In genomic region chr2:85753035-85753524, GRCh38 we compare ENCODE assay signal across 10 cellular contexts. TPM values are rescaled to one million over a fixed set of nuclear protein-coding genes. Genes with fewer than 3 reads are reported as not detected.
DNase-seq lines count a peak whose midpoint lies in the region; ATAC-seq and TF ChIP-seq lines count a peak whose summit lies in the region.
"Had no signal": no experiment of that assay in that cellular context is flagged by ENCODE, and none has a peak within 500 bp of the region (broad histone marks: within the 10 kb centered on the region; RNA-seq: fewer than 3 reads in every experiment).

No MANE protein-coding gene starts in this region.

- H3K36me3 ChIP-seq in SJCRH30 (peaks cover 28% of the 10 kb centered on the region), gastroesophageal sphincter (peaks cover 0 to 3% of the 10 kb centered on the region in 2 donors), rectal smooth muscle tissue (ENCODE audit: control insufficient read depth, insufficient read depth, low read length) (no peaks in the 10 kb centered on the region)

- peaks cover 73% of the 10 kb centered on the region for H3K27me3 ChIP-seq in CD4-positive, alpha-beta T cell (ENCODE audit: control insufficient read depth, insufficient read depth, low read length)
- H3K27me3 ChIP-seq in SJCRH30 (no peaks in the 10 kb centered on the region), gastroesophageal sphincter (no peaks in the 10 kb centered on the region), rectal smooth muscle tissue (ENCODE audit: control insufficient read depth, insufficient read depth, low read length) (peaks cover 6% of the 10 kb centered on the region)

- H3K4me3 Mint-ChIP-seq in CD4-positive, alpha-beta T cell: peak overlapping the region; percentile 54

- no peaks in the 10 kb centered on the region for H3K9me3 Mint-ChIP-seq in CD4-positive, alpha-beta T cell

- H3K9ac ChIP-seq in rectal smooth muscle tissue (ENCODE audit: low read length): no peak overlapping the region
- H3K9ac ChIP-seq: KMS-11 had no signal

- intact Hi-C loops in CD4-positive, alpha-beta T cell (cut with DNase I, micrococcal nuclease): loop anchor here in 1 of 2 experiments (5.0 kb wide), 1 partner anchor 324 kb away; no protein-coding TSS in a partner anchor

- H3K4me3 ChIP-seq in SJCRH30 (peak overlapping the region; percentile 88), gastroesophageal sphincter (peak overlapping the region; percentile 82 to 83), rectal smooth muscle tissue (ENCODE audit: low read length) (peak overlapping the region; percentile 38)

- H3K27ac Mint-ChIP-seq in CD4-positive, alpha-beta T cell: no peak overlapping the region

- no peak for ATAC-seq in CD4-positive, alpha-beta T cell (ENCODE audit: poor library complexity)
- no peak for ATAC-seq in gastroesophageal sphincter
- ATAC-seq in HG02798 (IDR thresholded peaks at IDR 0.05; ENCODE audit: poor library complexity, unreplicated experiment): no peak
- no peak for ATAC-seq in HG02970 (IDR thresholded peaks at IDR 0.05; ENCODE audit: low FRiP score, unreplicated experiment)
- ATAC-seq in HG02852 (IDR thresholded peaks at IDR 0.05; ENCODE audit: unreplicated experiment): no peak

- H3K4me1 ChIP-seq in SJCRH30: peaks cover 35% of the 10 kb centered on the region
- peaks cover 0 to 93% (median 54%) of the 10 kb centered on the region in 3 donors for H3K4me1 ChIP-seq in gastroesophageal sphincter
- peaks cover 23% of the 10 kb centered on the region for H3K4me1 ChIP-seq in rectal smooth muscle tissue (ENCODE audit: control insufficient read depth, insufficient read depth, low read length)

- H3K27me3 Mint-ChIP-seq in CD4-positive, alpha-beta T cell: peaks cover 79% of the 10 kb centered on the region

- H3K9me3 ChIP-seq in CD4-positive, alpha-beta T cell (ENCODE audit: control insufficient read depth, low read length): no peaks in the 10 kb centered on the region
- no peaks in the 10 kb centered on the region for H3K9me3 ChIP-seq in SJCRH30 (replicated peaks)
- no peaks in the 10 kb centered on the region for H3K9me3 ChIP-seq in gastroesophageal sphincter

- POLR2A ChIA-PET in CD4-positive, alpha-beta T cell (lab: Charles Lee): no interaction called here

- CTCF ChIA-PET in CD4-positive, alpha-beta T cell (lab: Charles Lee): interaction anchor here (1.1 kb wide), 1 partner anchor 25 kb away, joined by 3 read pairs; no protein-coding TSS in a partner anchor

- H3K36me3 Mint-ChIP-seq in CD4-positive, alpha-beta T cell (ENCODE audit: low read depth): no peaks in the 10 kb centered on the region

- TF ChIP-seq CTCF in CD4-positive, alpha-beta T cell (IDR thresholded peaks at IDR 0.05): no peak
- no peak for TF ChIP-seq CTCF in gastroesophageal sphincter (IDR thresholded peaks at IDR 0.05)

- TF ChIP-seq POLR2A in gastroesophageal sphincter (IDR thresholded peaks at IDR 0.05): no peak

- peaks cover 27% of the 10 kb centered on the region for H3K4me1 Mint-ChIP-seq in CD4-positive, alpha-beta T cell (ENCODE audit: low read depth)

- DNase-seq in CD4-positive, alpha-beta T cell: no peak
- DNase-seq in SJCRH30 (no peak), NCI-H2029 (lab: John Stamatoyannopoulos, UW) (no peak)

- no peak for TF ChIP-seq EP300 in gastroesophageal sphincter (IDR thresholded peaks at IDR 0.05)

- 39% methylated on average over 5 of the region's 29 CpGs; no CpG with 5 or more reads in 1 of the 2 donors for WGBS in gastroesophageal sphincter (ENCODE audit: low coverage in 1 of 2), 2 donors

- no peak overlapping the region for H3K27ac ChIP-seq in CD4-positive, alpha-beta T cell (ENCODE audit: low read depth, low read length)
- H3K27ac ChIP-seq in SJCRH30: peak overlapping the region; percentile 95
- peak overlapping the region; percentile 10 to 89 (median 86) for H3K27ac ChIP-seq in gastroesophageal sphincter
- no peak overlapping the region for H3K27ac ChIP-seq in rectal smooth muscle tissue (ENCODE audit: low read depth, low read length)
- H3K27ac ChIP-seq: KMS-11 had no signal

RNA-seq across cellular contexts. Expression of gene ATOH8, which starts 0.7 kb away (rescaled TPM):
- total RNA-seq in CD4-positive, alpha-beta T cell: not detected
- 98.9 and 107 TPM in 2 replicates for total RNA-seq in SJCRH30 (2014; rRNA removed; shearing (Covaris generic))
- total RNA-seq in gastroesophageal sphincter: 10 to 100 TPM; 34.5 to 79.5 (median 59.6) TPM
- total RNA-seq: activated CD8-positive, alpha-beta memory T cell treated with anti-CD3 and anti-CD28 coated beads for 36 hours had no signal

RNA-seq across cellular contexts. Expression of gene GNLY, which starts 58.9 kb away (rescaled TPM):
- total RNA-seq in CD4-positive, alpha-beta T cell: 10 to 100 TPM; 45.1 TPM
- not detected in 2 replicates for total RNA-seq in SJCRH30 (2014; rRNA removed; shearing (Covaris generic))
- 1 to 10 TPM in 1 of 4 donors, under 1 TPM in 1, not detected in 2; 0.54 to 3.1 TPM for total RNA-seq in gastroesophageal sphincter

Comparison
In these comparisons a context has a peak if more than half of its experiments do, and no peak if none do; other contexts are left out.
1. H3K27ac ChIP-seq: peak in SJCRH30 (single experiment) and gastroesophageal sphincter (4 of 4); none in CD4-positive, alpha-beta T cell (single experiment) and rectal smooth muscle tissue (single experiment).
2. H3K4me3 ChIP-seq: peak in every context shown above with its lines; median percentile 88 in SJCRH30; 82 in gastroesophageal sphincter; 38 in rectal smooth muscle tissue.
3. RNA of gene ATOH8, which starts 0.7 kb away (total RNA-seq): 98.9 to 107 TPM in SJCRH30 and 34.5 to 79.5 TPM in gastroesophageal sphincter; not detected in CD4-positive, alpha-beta T cell; every median in the first group is over 10 times any median in the second.
4. RNA of gene GNLY, which starts 58.9 kb away (total RNA-seq): 45.1 TPM in CD4-positive, alpha-beta T cell; 0.54 to 3.1 TPM in gastroesophageal sphincter and not detected in SJCRH30; every median in the first group is over 10 times any median in the second.